ENCODE assay signal across 2 cellular contexts in genomic region chrX:64188901-64189300, GRCh38.
TF ChIP-seq lines count a peak whose summit lies in the region.

No MANE protein-coding gene starts in this region.

TF ChIP-seq in HepG2, 621 proteins besides CTCF, POLR2A, EP300 and RAD21 (continues in another document):
- TF ChIP-seq PITX1 (CRISPR knock-in tag; IDR thresholded peaks at IDR 0.05): peak; percentile 42; the same call in 1 of the 2 replicates
- no peak for TF ChIP-seq ZNF484 (CRISPR knock-in tag; IDR thresholded peaks at IDR 0.05; ENCODE audit: borderline replicate concordance, low read depth)
- 0 out of 2 replicates have a peak, but pooled peaks have one; percentile 39 for TF ChIP-seq PATZ1 (CRISPR knock-in tag; IDR thresholded peaks at IDR 0.05)
- no peak for TF ChIP-seq SOX6 (IDR thresholded peaks at IDR 0.05)
- TF ChIP-seq SOX6 (CRISPR knock-in tag; IDR thresholded peaks at IDR 0.05): peak; percentile 16; the same call in 1 of the 2 replicates
- TF ChIP-seq ZHX2 (IDR thresholded peaks at IDR 0.05; ENCODE audit: low read depth): no peak
- TF ChIP-seq ZHX2 (CRISPR knock-in tag; IDR thresholded peaks at IDR 0.05; ENCODE audit: borderline replicate concordance): no peak
- TF ChIP-seq NRL (CRISPR knock-in tag; IDR thresholded peaks at IDR 0.05; ENCODE audit: borderline replicate concordance): no peak
- no peak for TF ChIP-seq CBX5 (CRISPR knock-in tag; IDR thresholded peaks at IDR 0.05; ENCODE audit: borderline replicate concordance)
- TF ChIP-seq ZSCAN20 (CRISPR knock-in tag; IDR thresholded peaks at IDR 0.05; ENCODE audit: borderline replicate concordance): no peak
- TF ChIP-seq KDM5A (IDR thresholded peaks at IDR 0.05; ENCODE audit: borderline replicate concordance, low read length): no peak
- TF ChIP-seq IKZF5 (CRISPR knock-in tag; IDR thresholded peaks at IDR 0.05): no peak
- no peak for TF ChIP-seq HNRNPLL (IDR thresholded peaks at IDR 0.05; ENCODE audit: low read depth, low read length, poor library complexity, severe bottlenecking)
- TF ChIP-seq, protein P1, sequence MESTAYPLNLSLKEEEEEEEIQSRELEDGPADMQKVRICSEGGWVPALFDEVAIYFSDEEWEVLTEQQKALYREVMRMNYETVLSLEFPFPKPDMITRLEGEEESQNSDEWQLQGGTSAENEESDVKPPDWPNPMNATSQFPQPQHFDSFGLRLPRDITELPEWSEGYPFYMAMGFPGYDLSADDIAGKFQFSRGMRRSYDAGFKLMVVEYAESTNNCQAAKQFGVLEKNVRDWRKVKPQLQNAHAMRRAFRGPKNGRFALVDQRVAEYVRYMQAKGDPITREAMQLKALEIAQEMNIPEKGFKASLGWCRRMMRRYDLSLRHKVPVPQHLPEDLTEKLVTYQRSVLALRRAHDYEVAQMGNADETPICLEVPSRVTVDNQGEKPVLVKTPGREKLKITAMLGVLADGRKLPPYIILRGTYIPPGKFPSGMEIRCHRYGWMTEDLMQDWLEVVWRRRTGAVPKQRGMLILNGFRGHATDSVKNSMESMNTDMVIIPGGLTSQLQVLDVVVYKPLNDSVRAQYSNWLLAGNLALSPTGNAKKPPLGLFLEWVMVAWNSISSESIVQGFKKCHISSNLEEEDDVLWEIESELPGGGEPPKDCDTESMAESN (CRISPR knock-in tag; conservative IDR thresholded peaks at IDR 0.05): no peak
- no peak for TF ChIP-seq SOX13 (IDR thresholded peaks at IDR 0.05)
- TF ChIP-seq SOX13 (CRISPR knock-in tag; conservative IDR thresholded peaks at IDR 0.05 in 1 of 2, IDR thresholded peaks at IDR 0.05 in 1 of 2): peak in 1 of 2 experiments; percentile 33; a peak in 1 of 4 replicates

TF ChIP-seq in GM12878, 131 proteins besides CTCF, POLR2A, EP300 and RAD21:
- no peak for TF ChIP-seq HDAC2 (IDR thresholded peaks at IDR 0.05)
- TF ChIP-seq TAF1 (IDR thresholded peaks at IDR 0.05; ENCODE audit: borderline replicate concordance, low read depth, low read length): no peak
- TF ChIP-seq EED (IDR thresholded peaks at IDR 0.05; ENCODE audit: low read depth): no peak
- no peak for TF ChIP-seq ZNF207 (IDR thresholded peaks at IDR 0.05; ENCODE audit: borderline replicate concordance)
- TF ChIP-seq HDAC6 (IDR thresholded peaks at IDR 0.05; ENCODE audit: unreplicated experiment): no peak
- TF ChIP-seq WRNIP1 (IDR thresholded peaks at IDR 0.05; ENCODE audit: borderline replicate concordance, low read depth, low read length): no peak
- TF ChIP-seq SMAD5 (IDR thresholded peaks at IDR 0.05; ENCODE audit: low read depth): no peak
